ENCODE assay signal across 9 cellular contexts in genomic region chr1:71046891-71047634, GRCh38. TPM values are rescaled to one million over a fixed set of nuclear protein-coding genes. Genes with fewer than 3 reads are reported as not detected.
DNase-seq lines count a peak whose midpoint lies in the region; ATAC-seq and TF ChIP-seq lines count a peak whose summit lies in the region.
"Had no signal": no experiment of that assay in that cellular context is flagged by ENCODE, and none has a peak within 500 bp of the region (broad histone marks: within the 10 kb centered on the region; RNA-seq: fewer than 3 reads in every experiment).

No MANE protein-coding gene starts in this region.

- no peak overlapping the region for H2BK5ac ChIP-seq in mesenchymal stem cell (ENCODE audit: low read depth, low read length, poor library complexity, severe bottlenecking)

- no peak overlapping the region for H3K4ac ChIP-seq in mesenchymal stem cell (ENCODE audit: low read depth in 1 of 2, low read length in 2 of 2)

- H2AFZ ChIP-seq in mesenchymal stem cell (ENCODE audit: low read depth, low read length) = peak overlapping the region; percentile 57

- H3K14ac ChIP-seq in mesenchymal stem cell (ENCODE audit: low read length in 2 of 2) = peak overlapping the region in 1 of 2 experiments; percentile 36

- no peak overlapping the region for H4K91ac ChIP-seq in mesenchymal stem cell (ENCODE audit: low read length)

- no peaks in the 10 kb centered on the region for H3K79me1 ChIP-seq in mesenchymal stem cell (replicated peaks; ENCODE audit: low read length, poor library complexity, severe bottlenecking)

- H2AK5ac ChIP-seq in mesenchymal stem cell (ENCODE audit: low read length, severe bottlenecking) = no peak overlapping the region

- no peak overlapping the region for H2BK15ac ChIP-seq in mesenchymal stem cell (ENCODE audit: low read depth, poor library complexity, severe bottlenecking)

- H3K27me3 ChIP-seq in SJSA1 (replicated peaks) (no peaks in the 10 kb centered on the region), mesenchymal stem cell (ENCODE audit: control insufficient read depth in 1 of 2, insufficient read depth in 1 of 2, low read length in 2 of 2) (peaks cover 0 to 24% of the 10 kb centered on the region in 2 experiments), upper lobe of right lung (peaks cover 28% of the 10 kb centered on the region)

- H3K36me3 ChIP-seq in SJSA1 (no peaks in the 10 kb centered on the region), mesenchymal stem cell (ENCODE audit: control insufficient read depth in 1 of 2, insufficient read depth in 2 of 2, low read depth in 1 of 2, low read length in 2 of 2) (no peaks in the 10 kb centered on the region), upper lobe of right lung (no peaks in the 10 kb centered on the region)
- H3K36me3 ChIP-seq: adrenal gland had no signal

- H3K4me3 ChIP-seq in SJSA1 (peak overlapping the region; percentile 53), mesenchymal stem cell (ENCODE audit: insufficient read depth in 1 of 2, low read depth in 1 of 2, low read length in 2 of 2) (peak overlapping the region; percentile 62 to 88), upper lobe of right lung (peak overlapping the region; percentile 52)

- peak overlapping the region; percentile 98 for H3K4me2 ChIP-seq in mesenchymal stem cell (ENCODE audit: low read length, poor library complexity, severe bottlenecking)

- H3K27ac ChIP-seq in SJSA1 = 0 out of 2 replicates have a peak overlapping the region, but pooled peaks have one; percentile 15
- no peak overlapping the region for H3K27ac ChIP-seq in mesenchymal stem cell (ENCODE audit: low read length, poor library complexity, severe bottlenecking)
- no peak overlapping the region for H3K27ac ChIP-seq in upper lobe of right lung
- H3K27ac ChIP-seq: adrenal gland had no signal

- H3K23ac ChIP-seq in mesenchymal stem cell (ENCODE audit: low read length in 2 of 2) = peak overlapping the region; percentile 0 to 51

- H2BK120ac ChIP-seq in mesenchymal stem cell (ENCODE audit: low read depth, low read length) = no peak overlapping the region

- intact Hi-C loops in upper lobe of right lung (cut with DNase I) = no loop called here

- peak; percentile 60 for ATAC-seq in upper lobe of right lung

- H3K4me1 ChIP-seq in SJSA1 (replicated peaks) (peaks cover 21% of the 10 kb centered on the region), mesenchymal stem cell (ENCODE audit: control insufficient read depth, insufficient read depth, low read depth, low read length) (peaks cover 13% of the 10 kb centered on the region), upper lobe of right lung (peaks cover 17% of the 10 kb centered on the region)

- DNase-seq in stimulated activated CD4-positive, alpha-beta T cell treated with anti-CD3 and anti-CD28 coated beads, Interleukin-15, amount 100 ng/mL, for 24 hours = peak; percentile 31
- no peak for DNase-seq in stimulated activated CD4-positive, alpha-beta T cell treated with anti-CD3 and anti-CD28 coated beads, Interleukin-12 subunit alpha, Interleukin-12 subunit beta, amount 100 ng/mL, for 4 hours
- peak; percentile 37 to 47 for DNase-seq in SJSA1 (ENCODE audit: low read depth in 1 of 2, low spot score in 2 of 2)
- peak; percentile 58 for DNase-seq in ecto neural progenitor cell (ENCODE audit: low spot score)
- no peak for DNase-seq in mesenchymal stem cell
- peak; percentile 69 for DNase-seq in upper lobe of right lung
- no peak for DNase-seq in NCI-H526 (lab: John Stamatoyannopoulos, UW)
- no peak for DNase-seq in anterior cingulate cortex (lab: John Stamatoyannopoulos, UW)

- no peak for TF ChIP-seq CTCF in upper lobe of right lung (IDR thresholded peaks at IDR 0.05)

- 41% methylated on average over 49 of the region's 73 CpGs for WGBS in mesenchymal stem cell

- no peaks in the 10 kb centered on the region for H3K9me3 ChIP-seq in SJSA1 (replicated peaks)
- H3K9me3 ChIP-seq in mesenchymal stem cell (ENCODE audit: control insufficient read depth, low read length) = no peaks in the 10 kb centered on the region
- H3K9me3 ChIP-seq in upper lobe of right lung = no peaks in the 10 kb centered on the region
- H3K9me3 ChIP-seq: adrenal gland had no signal

- no peak overlapping the region for H2BK12ac ChIP-seq in mesenchymal stem cell (ENCODE audit: low read length in 2 of 2)

- H3K9ac ChIP-seq in mesenchymal stem cell (ENCODE audit: low read length) = peak overlapping the region; percentile 82

- no peak overlapping the region for H4K8ac ChIP-seq in mesenchymal stem cell (ENCODE audit: low read length)

- peak overlapping the region in 1 of 2 experiments; percentile 1 for H3K18ac ChIP-seq in mesenchymal stem cell (ENCODE audit: low read depth in 1 of 2, low read length in 2 of 2)

RNA-seq across cellular contexts. Expression of gene PTGER3, which starts 0.6 kb away (rescaled TPM):
- 13.2 and 14.9 TPM in 2 replicates for total RNA-seq in SJSA1 (2014; rRNA removed; shearing (Covaris generic))
- polyA plus RNA-seq in mesenchymal stem cell (2013, experiment 1 of 2) = 0.01 TPM
- 0.03 TPM for polyA plus RNA-seq in mesenchymal stem cell (2013, experiment 2 of 2)
- total RNA-seq in upper lobe of right lung = 2.7 TPM

RNA-seq across cellular contexts. Expression of gene ZRANB2, which starts 33.8 kb away (rescaled TPM):
- total RNA-seq in SJSA1 (2014; rRNA removed; shearing (Covaris generic)) = 35.3 and 42.4 TPM in 2 replicates
- polyA plus RNA-seq in mesenchymal stem cell (2013, experiment 1 of 2) = 75.6 TPM
- polyA plus RNA-seq in mesenchymal stem cell (2013, experiment 2 of 2) = 74.9 TPM
- 85.0 TPM for total RNA-seq in upper lobe of right lung

Comparison
In these comparisons a context has a peak if more than half of its experiments do, and no peak if none do; other contexts are left out.
1. DNase-seq: peak in stimulated activated CD4-positive, alpha-beta T cell treated with anti-CD3 and anti-CD28 coated beads, Interleukin-15, amount 100 ng/mL, for 24 hours (single experiment), SJSA1 (2 of 2), ecto neural progenitor cell (single experiment) and upper lobe of right lung (single experiment); none in stimulated activated CD4-positive, alpha-beta T cell treated with anti-CD3 and anti-CD28 coated beads, Interleukin-12 subunit alpha, Interleukin-12 subunit beta, amount 100 ng/mL, for 4 hours (single experiment), mesenchymal stem cell (single experiment), NCI-H526 (0 of 2) and anterior cingulate cortex (0 of 58).
2. Peak in every context shown above with its lines, with median percentiles within 50 percentile points of each other: H3K4me3 ChIP-seq.